Comparison of ENCODE assay signal across 1 cellular context in genomic region chr10:117960345-117960744, GRCh38.
TF ChIP-seq lines count a peak whose summit lies in the region.

No MANE protein-coding gene starts in this region.

TF ChIP-seq in IMR-90, 13 proteins besides CTCF, POLR2A, EP300 and RAD21 (continued from another document):
- no peak for TF ChIP-seq ELK1 (IDR thresholded peaks at IDR 0.05; ENCODE audit: borderline replicate concordance, low read depth, low read length)
- TF ChIP-seq MAZ (IDR thresholded peaks at IDR 0.05; ENCODE audit: borderline replicate concordance, low read depth, low read length), result no peak
- no peak for TF ChIP-seq BHLHE40 (IDR thresholded peaks at IDR 0.05; ENCODE audit: low read depth, low read length)
- no peak for TF ChIP-seq USF2 (IDR thresholded peaks at IDR 0.05; ENCODE audit: low read depth, low read length)
- TF ChIP-seq RCOR1 (IDR thresholded peaks at IDR 0.05; ENCODE audit: insufficient replicate concordance, low read length), result no peak
- no peak for TF ChIP-seq MXI1 (IDR thresholded peaks at IDR 0.05; ENCODE audit: borderline replicate concordance, low read depth, low read length)
- no peak for TF ChIP-seq RFX5 (IDR thresholded peaks at IDR 0.05; ENCODE audit: low read depth, low read length)
